8 cellular contexts compared by ENCODE assay signal in the genomic region with DNA sequence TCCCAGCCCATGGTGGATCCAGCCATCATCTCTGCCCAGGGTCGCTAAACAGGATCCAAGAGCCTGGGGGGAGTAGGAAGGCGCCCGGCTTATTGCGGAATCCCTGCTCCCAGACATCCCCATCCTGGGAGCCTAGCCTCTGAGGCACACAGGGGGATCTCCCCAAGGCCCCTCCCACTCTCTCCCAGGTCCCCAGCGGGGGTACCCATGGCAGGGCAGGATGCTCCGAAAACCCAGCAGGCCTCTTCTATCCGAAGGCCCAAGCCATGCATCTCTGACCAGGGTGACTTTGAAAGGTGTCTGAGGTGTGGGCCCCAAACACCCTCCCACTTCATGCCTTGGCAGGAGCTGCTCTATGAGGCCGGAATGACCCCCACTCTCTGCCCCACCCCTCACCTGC.
"Had no signal": no experiment of that assay in that cellular context is flagged by ENCODE, and none has a peak within 500 bp of the region (broad histone marks: within the 10 kb centered on the region; RNA-seq: fewer than 3 reads in every experiment).

No MANE protein-coding gene starts in this region.

- ATAC-seq: GM23338, HepG2 had no signal

- FAIRE-seq: HepG2 had no signal

- DNase-seq: H9, HCEC 1CT, KBM-7 had no signal

- H3K9ac ChIP-seq: KMS-11 had no signal

- H2AFZ ChIP-seq: GM23338 had no signal

- H3K27ac ChIP-seq: HL-60, KMS-11 had no signal

- H3K4me3 Mint-ChIP-seq: GM23338, H9 had no signal

- H3K27ac Mint-ChIP-seq: H9, IgD-negative memory B cell had no signal

- H3K4me1 Mint-ChIP-seq: GM23338, H9, IgD-negative memory B cell had no signal

- H3K4me3 ChIP-seq: GM23338 had no signal

- H3K36me3 Mint-ChIP-seq: IgD-negative memory B cell had no signal

- H3K4me2 ChIP-seq: GM23338, KMS-11 had no signal
